ENCODE assay signal across 19 cellular contexts in the genomic region with DNA sequence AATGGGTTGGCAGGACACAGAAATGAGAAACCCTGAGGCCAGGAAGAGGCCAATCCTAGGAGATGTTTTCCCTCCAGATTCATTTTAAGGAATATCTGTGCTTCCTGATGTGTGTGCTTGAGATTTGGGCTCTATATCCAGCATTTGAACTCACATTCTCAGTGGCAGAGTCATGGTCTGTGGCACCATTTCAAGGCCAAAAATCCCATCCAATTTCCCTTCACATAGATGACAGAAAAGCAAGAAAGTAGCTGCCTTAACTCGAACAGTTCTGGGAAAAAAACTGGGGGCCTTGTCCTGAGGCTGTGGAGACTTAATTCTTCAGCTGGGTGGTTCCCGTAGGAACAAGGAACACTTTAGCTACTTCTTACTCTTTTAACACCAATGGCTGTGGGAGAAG. TPM values are rescaled to one million over a fixed set of nuclear protein-coding genes. Genes with fewer than 3 reads are reported as not detected.
DNase-seq lines count a peak whose midpoint lies in the region; ATAC-seq, FAIRE-seq and TF ChIP-seq lines count a peak whose summit lies in the region.
"Had no signal": no experiment of that assay in that cellular context is flagged by ENCODE, and none has a peak within 500 bp of the region (broad histone marks: within the 10 kb centered on the region; RNA-seq: fewer than 3 reads in every experiment).

No MANE protein-coding gene starts in this region.

- H3K9me3 Mint-ChIP-seq in astrocyte (ENCODE audit: unreplicated experiment) = no peaks in the 10 kb centered on the region
- H3K9me3 Mint-ChIP-seq in CD8-positive, alpha-beta T cell = no peaks in the 10 kb centered on the region
- H3K9me3 Mint-ChIP-seq: CD4-positive, CD25-positive, alpha-beta regulatory T cell had no signal

- no peak overlapping the region for H3K4me2 ChIP-seq in astrocyte (ENCODE audit: low read length)
- H3K4me2 ChIP-seq: A549; BLaER1 treated with 17β-estradiol and CSF1 and Interleukin-3, amounts not matched to agents 10 nM and 100 nM had no signal

- H3K27ac ChIP-seq in astrocyte (ENCODE audit: low read depth, low read length) = no peak overlapping the region
- H3K27ac ChIP-seq in CD8-positive, alpha-beta T cell (ENCODE audit: low read depth, low read length) = no peak overlapping the region
- H3K27ac ChIP-seq: A549; BLaER1 treated with 17β-estradiol and CSF1 and Interleukin-3, amounts not matched to agents 10 nM and 100 nM; HL-60 had no signal

- H3K4me1 ChIP-seq in astrocyte (ENCODE audit: insufficient read depth, low read length) = peaks cover 9% of the 10 kb centered on the region
- H3K4me1 ChIP-seq in CD8-positive, alpha-beta T cell (ENCODE audit: insufficient read depth, low read length) = no peaks in the 10 kb centered on the region
- H3K4me1 ChIP-seq: A549 had no signal

- no peaks in the 10 kb centered on the region for H3K79me2 ChIP-seq in astrocyte (ENCODE audit: insufficient read depth, low read length)

- no peaks in the 10 kb centered on the region for H3K9me3 ChIP-seq in astrocyte (ENCODE audit: insufficient read depth, low read depth, low read length)
- no peaks in the 10 kb centered on the region for H3K9me3 ChIP-seq in CD8-positive, alpha-beta T cell (ENCODE audit: low read length)
- H3K9me3 ChIP-seq: A549; BLaER1 treated with 17β-estradiol and CSF1 and Interleukin-3, amounts not matched to agents 10 nM and 100 nM had no signal

- CTCF ChIA-PET in CD8-positive, alpha-beta T cell (lab: Charles Lee) = no interaction called here

- peak; percentile 20 for FAIRE-seq in astrocyte (lab: Jason Lieb, UNC)
- FAIRE-seq: A549, GM12891, GM19239, H54 had no signal

- H3K9ac ChIP-seq in astrocyte (ENCODE audit: low read length) = no peak overlapping the region
- H3K9ac ChIP-seq: BLaER1 treated with 17β-estradiol and CSF1 and Interleukin-3, amounts not matched to agents 10 nM and 100 nM had no signal

- H3K4me1 Mint-ChIP-seq in astrocyte (ENCODE audit: low read depth, unreplicated experiment) = no peaks in the 10 kb centered on the region
- peaks cover 3% of the 10 kb centered on the region for H3K4me1 Mint-ChIP-seq in CD8-positive, alpha-beta T cell (ENCODE audit: low read depth)

- no peaks in the 10 kb centered on the region for H4K20me1 ChIP-seq in astrocyte (ENCODE audit: insufficient read depth, low read length)
- H4K20me1 ChIP-seq: BLaER1 treated with 17β-estradiol and CSF1 and Interleukin-3, amounts not matched to agents 10 nM and 100 nM had no signal

- H3K4me3 Mint-ChIP-seq in astrocyte (ENCODE audit: unreplicated experiment) = no peak overlapping the region
- no peak overlapping the region for H3K4me3 Mint-ChIP-seq in CD8-positive, alpha-beta T cell
- H3K4me3 Mint-ChIP-seq: CD4-positive, CD25-positive, alpha-beta regulatory T cell had no signal

- intact Hi-C loops in CD8-positive, alpha-beta T cell (cut with DNase I, micrococcal nuclease) = no loop called here

- no peaks in the 10 kb centered on the region for H3K27me3 ChIP-seq in astrocyte (ENCODE audit: insufficient read depth, low read length)
- no peaks in the 10 kb centered on the region for H3K27me3 ChIP-seq in CD8-positive, alpha-beta T cell (ENCODE audit: insufficient read depth, low read length)
- H3K27me3 ChIP-seq: BLaER1 treated with 17β-estradiol and CSF1 and Interleukin-3, amounts not matched to agents 10 nM and 100 nM had no signal

- peaks cover 2% of the 10 kb centered on the region for H3K36me3 Mint-ChIP-seq in astrocyte (ENCODE audit: low read depth, unreplicated experiment)
- no peaks in the 10 kb centered on the region for H3K36me3 Mint-ChIP-seq in CD8-positive, alpha-beta T cell
- H3K36me3 Mint-ChIP-seq: CD4-positive, CD25-positive, alpha-beta regulatory T cell had no signal

- H3K27ac Mint-ChIP-seq in astrocyte (ENCODE audit: unreplicated experiment) = no peak overlapping the region
- H3K27ac Mint-ChIP-seq in CD8-positive, alpha-beta T cell = no peak overlapping the region
- H3K27ac Mint-ChIP-seq: CD4-positive, CD25-positive, alpha-beta regulatory T cell had no signal

- no peak overlapping the region for H2AFZ ChIP-seq in astrocyte (ENCODE audit: low read depth, low read length)

- H3K36me3 ChIP-seq in astrocyte (ENCODE audit: insufficient read depth, low read length) = peaks cover 6% of the 10 kb centered on the region
- H3K36me3 ChIP-seq in CD8-positive, alpha-beta T cell (ENCODE audit: insufficient read depth, low read length) = no peaks in the 10 kb centered on the region
- H3K36me3 ChIP-seq: BLaER1 treated with 17β-estradiol and CSF1 and Interleukin-3, amounts not matched to agents 10 nM and 100 nM had no signal

- H3K27me3 Mint-ChIP-seq in astrocyte (ENCODE audit: low read depth, unreplicated experiment) = no peaks in the 10 kb centered on the region
- H3K27me3 Mint-ChIP-seq in CD8-positive, alpha-beta T cell (ENCODE audit: low read depth) = no peaks in the 10 kb centered on the region
- H3K27me3 Mint-ChIP-seq: CD4-positive, CD25-positive, alpha-beta regulatory T cell had no signal

- no peak for ATAC-seq in HG02885 (IDR thresholded peaks at IDR 0.05; ENCODE audit: poor library complexity, unreplicated experiment)
- no peak for ATAC-seq in CD8-positive, alpha-beta T cell
- ATAC-seq: A549, HCT116 had no signal

- peak; percentile 16 for DNase-seq in GM03348 (ENCODE audit: low spot score)
- DNase-seq in astrocyte (ENCODE audit: low read depth) = no peak
- peak; percentile 63 for DNase-seq in fibroblast of the aortic adventitia (ENCODE audit: low read depth)
- no peak for DNase-seq in HT-29 (ENCODE audit: low spot score)
- no peak for DNase-seq in CD8-positive, alpha-beta T cell
- DNase-seq in NK-92 treated with Interleukin-12 subunit alpha and Interleukin-12 subunit beta, amount 100 ng/mL, for 24 hours (lab: John Stamatoyannopoulos, UW) = no peak
- DNase-seq: Calu3; CD4-positive, CD25-positive, alpha-beta regulatory T cell; DMS 273 treated with DMSO at 0.1 percent for 48 hours; KBM-7 had no signal

- no peak overlapping the region for H3K4me3 ChIP-seq in astrocyte (ENCODE audit: insufficient read depth, low read depth, low read length)
- no peak overlapping the region for H3K4me3 ChIP-seq in fibroblast of the aortic adventitia (ENCODE audit: low read depth, low read length)
- no peak overlapping the region for H3K4me3 ChIP-seq in CD8-positive, alpha-beta T cell (ENCODE audit: low read depth, low read length)
- H3K4me3 ChIP-seq: A549; BLaER1 treated with 17β-estradiol and CSF1 and Interleukin-3, amounts not matched to agents 10 nM and 100 nM had no signal

- POLR2A ChIA-PET in CD8-positive, alpha-beta T cell (lab: Charles Lee) = no interaction called here

- TF ChIP-seq CTCF in astrocyte (IDR thresholded peaks at IDR 0.05; ENCODE audit: insufficient read depth, low read depth, low read length) (no peak), fibroblast of the aortic adventitia (IDR thresholded peaks at IDR 0.05; ENCODE audit: insufficient read depth, low read length) (no peak)
- no peak for TF ChIP-seq CTCF in CD8-positive, alpha-beta T cell (IDR thresholded peaks at IDR 0.05)

RNA-seq across cellular contexts. Expression of a gene that starts 27.4 kb away (rescaled TPM):
- total RNA-seq in astrocyte (0.27 and 0.29 TPM in 2 replicates), fibroblast of the aortic adventitia (ENCODE audit: low replicate concordance) (0.63 and 0.98 TPM in 2 replicates)
- not detected in 2 replicates for total RNA-seq in HT-29 (2014; rRNA removed; shearing (Covaris generic))
- not detected for total RNA-seq in CD8-positive, alpha-beta T cell
- total RNA-seq: Calu3; CD4-positive, CD25-positive, alpha-beta regulatory T cell; G401 had no signal

RNA-seq across cellular contexts. Expression of a gene that starts 44.2 kb away (rescaled TPM):
- 4.2 and 5.4 TPM in 2 replicates for total RNA-seq in astrocyte
- 0.41 and 1.8 TPM in 2 replicates for total RNA-seq in fibroblast of the aortic adventitia (ENCODE audit: low replicate concordance)
- 0.05 and 0.13 TPM in 2 replicates for total RNA-seq in HT-29 (2014; rRNA removed; shearing (Covaris generic))
- total RNA-seq in CD8-positive, alpha-beta T cell = not detected
- total RNA-seq: G401 had no signal

Comparison
In these comparisons a context has a peak if more than half of its experiments do, and no peak if none do; other contexts are left out.
1. DNase-seq: peak in GM03348 (single experiment) and fibroblast of the aortic adventitia (single experiment); none in astrocyte (single experiment), HT-29 (single experiment), CD8-positive, alpha-beta T cell (0 of 7) and NK-92 treated with Interleukin-12 subunit alpha and Interleukin-12 subunit beta, amount 100 ng/mL, for 24 hours (single experiment).